ENCODE assay signal across 8 cellular contexts in the genomic region with DNA sequence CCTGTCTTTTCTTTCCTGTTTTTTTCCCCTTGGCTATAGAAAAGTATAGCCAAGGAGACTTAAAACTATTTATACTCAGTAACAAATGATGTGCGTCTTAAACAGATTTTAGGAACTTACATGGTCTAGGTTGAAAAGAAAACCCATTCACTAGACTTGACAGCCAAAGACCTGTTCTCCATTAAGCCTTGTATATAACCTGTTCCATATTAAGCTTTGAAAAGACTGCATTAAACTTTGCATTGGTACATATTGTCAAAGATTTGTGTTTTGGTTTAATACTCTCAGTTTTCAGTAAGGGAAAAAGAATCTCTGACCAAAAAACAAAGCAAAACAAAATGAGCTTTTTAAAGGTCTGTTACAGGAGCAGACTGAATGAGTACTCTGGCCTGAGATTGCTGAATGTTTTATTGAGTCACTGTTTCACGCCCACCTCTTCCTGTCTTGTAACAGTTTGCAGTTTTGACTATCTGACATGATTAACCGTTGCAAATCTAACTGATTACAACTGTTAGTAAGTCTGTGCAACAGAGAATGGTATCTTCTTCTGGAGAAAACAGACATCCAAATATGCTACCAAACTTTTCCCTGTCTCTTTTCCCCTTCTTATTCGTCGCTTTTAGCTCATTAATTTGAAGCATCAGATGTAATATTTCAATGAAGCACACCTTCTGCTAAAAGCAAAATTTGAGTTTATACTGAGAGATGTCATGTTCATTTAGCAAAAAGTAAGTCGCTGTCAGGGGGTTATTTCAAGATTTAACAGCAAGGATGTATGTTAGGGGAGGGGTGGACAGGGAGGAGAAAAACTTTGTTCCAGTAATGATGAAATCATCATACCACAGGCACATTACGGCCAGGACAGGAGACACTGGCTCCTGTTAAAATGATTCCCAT. TPM values are rescaled to one million over a fixed set of nuclear protein-coding genes. Genes with fewer than 3 reads are reported as not detected.
DNase-seq lines count a peak whose midpoint lies in the region; ATAC-seq and TF ChIP-seq lines count a peak whose summit lies in the region.

No MANE protein-coding gene starts in this region.

- no peak for TF ChIP-seq CTCF in endothelial cell (IDR thresholded peaks at IDR 0.05; ENCODE audit: unreplicated experiment)
- no peak for TF ChIP-seq CTCF in lower leg skin (IDR thresholded peaks at IDR 0.05)

- peaks cover 11% of the 10 kb centered on the region for H3K36me3 Mint-ChIP-seq in central memory CD8-positive, alpha-beta T cell (ENCODE audit: insufficient read depth)
- H3K36me3 Mint-ChIP-seq in endothelial cell (ENCODE audit: low read depth, unreplicated experiment) = no peaks in the 10 kb centered on the region

- intact Hi-C loops in lower leg skin (cut with DNase I; ENCODE audit: low total_unique reads) = no loop called here

- H3K27ac Mint-ChIP-seq in central memory CD8-positive, alpha-beta T cell (ENCODE audit: low read depth) = peak overlapping the region; percentile 8
- no peak overlapping the region for H3K27ac Mint-ChIP-seq in endothelial cell (ENCODE audit: unreplicated experiment)

- H3K27me3 Mint-ChIP-seq in central memory CD8-positive, alpha-beta T cell = no peaks in the 10 kb centered on the region
- no peaks in the 10 kb centered on the region for H3K27me3 Mint-ChIP-seq in endothelial cell (ENCODE audit: unreplicated experiment)

- DNase-seq in NOMO-1 treated with DMSO at 0.1 percent for 48 hours (lab: John Stamatoyannopoulos, UW; ENCODE audit: unreplicated experiment) (peak; percentile 84), pons (ENCODE audit: low spot score) (peak; percentile 48), endothelial cell (ENCODE audit: low spot score) (no peak), lower leg skin (ENCODE audit: low spot score in 2 of 2) (no peak)
- DNase-seq in central memory CD8-positive, alpha-beta T cell (ENCODE audit: low spot score in 2 of 2) = no peak

- H3K4me3 Mint-ChIP-seq in central memory CD8-positive, alpha-beta T cell = peak overlapping the region; percentile 29
- no peak overlapping the region for H3K4me3 Mint-ChIP-seq in endothelial cell (ENCODE audit: unreplicated experiment)

- TF ChIP-seq POLR2A in lower leg skin (IDR thresholded peaks at IDR 0.05) = no peak

- no peak overlapping the region for H3K4me3 ChIP-seq in lower leg skin (ENCODE audit: low read depth, poor library complexity, severe bottlenecking)

- H3K4me1 Mint-ChIP-seq in central memory CD8-positive, alpha-beta T cell = peaks cover 43% of the 10 kb centered on the region
- peaks cover 20% of the 10 kb centered on the region for H3K4me1 Mint-ChIP-seq in endothelial cell (ENCODE audit: unreplicated experiment)

- no peaks in the 10 kb centered on the region for H3K9me3 Mint-ChIP-seq in central memory CD8-positive, alpha-beta T cell
- no peaks in the 10 kb centered on the region for H3K9me3 Mint-ChIP-seq in endothelial cell (ENCODE audit: unreplicated experiment)

- WGBS in lower leg skin, 2 donors = 36 to 43% methylated on average over 7 of the region's 7 CpGs

- peak; percentile 58 for ATAC-seq in GM18867 (IDR thresholded peaks at IDR 0.05; ENCODE audit: unreplicated experiment)
- peak; percentile 78 for ATAC-seq in central memory CD8-positive, alpha-beta T cell (replicated peaks; ENCODE audit: extremely low read depth, poor library complexity, severe bottlenecking)
- ATAC-seq in GM21447 (IDR thresholded peaks at IDR 0.05; ENCODE audit: unreplicated experiment) = no peak
- no peak for ATAC-seq in GM18907 (IDR thresholded peaks at IDR 0.05; ENCODE audit: unreplicated experiment)

RNA-seq across cellular contexts. Expression of a gene that starts 59.1 kb away (rescaled TPM):
- total RNA-seq in endothelial cell (ENCODE audit: unreplicated experiment) (28.5 TPM), lower leg skin (1 to 10 TPM; 1.6 to 5.6 (median 3.8) TPM)

Comparison
In these comparisons a context has a peak if more than half of its experiments do, and no peak if none do; other contexts are left out.
1. ATAC-seq: peak in GM18867 (single experiment) and central memory CD8-positive, alpha-beta T cell (single experiment); none in GM21447 (single experiment) and GM18907 (single experiment).
2. DNase-seq: peak in NOMO-1 treated with DMSO at 0.1 percent for 48 hours (single experiment) and pons (single experiment); none in central memory CD8-positive, alpha-beta T cell (0 of 2), endothelial cell (single experiment) and lower leg skin (0 of 2).